In the genomic region with DNA sequence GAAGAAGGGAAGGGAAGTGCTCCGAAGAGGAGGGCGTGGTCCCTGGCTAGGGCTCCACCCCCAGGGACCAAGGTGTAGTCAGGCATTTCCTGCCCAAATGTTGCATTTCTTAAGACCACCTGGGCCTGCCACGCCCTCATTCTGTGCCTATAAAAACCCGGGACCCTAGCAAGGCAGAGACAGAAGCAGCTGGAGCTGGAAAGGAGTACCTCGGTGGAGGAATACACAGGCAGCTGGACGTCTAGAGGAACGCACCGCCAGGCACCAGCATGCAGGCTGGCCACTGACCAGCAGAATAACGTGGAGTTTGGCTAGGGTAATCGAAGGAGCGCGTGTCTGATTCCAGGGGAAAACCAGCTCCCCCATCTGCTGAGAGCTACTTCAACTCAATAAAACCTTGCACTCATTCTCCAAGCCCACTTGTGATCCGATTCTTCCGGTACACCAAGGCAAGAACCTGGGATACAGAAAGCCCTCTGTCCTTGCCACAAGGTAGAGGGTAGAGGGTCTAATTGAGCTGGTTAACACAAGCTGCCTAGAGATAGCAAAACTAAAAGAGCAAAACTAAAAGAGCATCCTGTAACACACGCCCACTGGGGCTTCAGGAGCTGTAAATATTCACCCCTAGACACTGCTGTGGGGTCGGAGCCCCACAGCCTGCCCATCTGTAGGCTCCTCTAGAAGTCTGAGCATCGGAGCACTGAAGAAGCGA, we compare ENCODE assay signal across 1 cellular context.
A peak's percentile ranks its signal among the peaks of the same experiment; 100 is the strongest.
TF ChIP-seq lines count a peak whose summit lies in the region.

No MANE protein-coding gene starts in this region.

TF ChIP-seq in HepG2, 621 proteins besides CTCF, POLR2A, EP300 and RAD21 (continued from another document and continues in another):
- TF ChIP-seq ZNF570 (CRISPR knock-in tag; IDR thresholded peaks at IDR 0.05; ENCODE audit: borderline replicate concordance) (no peak), ZNF256 (CRISPR knock-in tag; conservative IDR thresholded peaks at IDR 0.05) (no peak), ZNF713 (CRISPR knock-in tag; IDR thresholded peaks at IDR 0.05) (0 out of 2 replicates have a peak, but pooled peaks have one; percentile 28), MAF1 (CRISPR knock-in tag; IDR thresholded peaks at IDR 0.05; ENCODE audit: borderline replicate concordance) (no peak), ZSCAN31 (CRISPR knock-in tag; IDR thresholded peaks at IDR 0.05; ENCODE audit: low read depth) (peak; percentile 37; the same call in 1 of the 2 replicates), KLF9 (CRISPR knock-in tag; IDR thresholded peaks at IDR 0.05; ENCODE audit: low read depth) (peak; percentile 95), ARID2 (CRISPR knock-in tag; IDR thresholded peaks at IDR 0.05; ENCODE audit: borderline replicate concordance) (peak; percentile 49; the same call in 1 of the 2 replicates), YEATS2 (CRISPR knock-in tag; IDR thresholded peaks at IDR 0.05; ENCODE audit: borderline replicate concordance) (peak; percentile 32; the same call in 1 of the 2 replicates), SMARCC2 (IDR thresholded peaks at IDR 0.05) (no peak), ZNF678 (CRISPR knock-in tag; IDR thresholded peaks at IDR 0.05) (no peak), NCOA5 (CRISPR knock-in tag; IDR thresholded peaks at IDR 0.05) (no peak), ZFP36L1 (CRISPR knock-in tag; IDR thresholded peaks at IDR 0.05) (no peak), CREB1 (IDR thresholded peaks at IDR 0.05) (no peak), CREB1 (CRISPR knock-in tag; IDR thresholded peaks at IDR 0.05) (no peak), FOXA1 (IDR thresholded peaks at IDR 0.05) (no peak), FOXA1 (CRISPR knock-in tag; IDR thresholded peaks at IDR 0.05) (no peak), ZNF737 (CRISPR knock-in tag; IDR thresholded peaks at IDR 0.05; ENCODE audit: borderline replicate concordance) (no peak), ONECUT2 (CRISPR knock-in tag; IDR thresholded peaks at IDR 0.05) (no peak), SP1 (IDR thresholded peaks at IDR 0.05) (no peak), SP1 (CRISPR knock-in tag; IDR thresholded peaks at IDR 0.05) (peak; percentile 82), ZNF879 (CRISPR knock-in tag; IDR thresholded peaks at IDR 0.05) (no peak), ZFP36 (IDR thresholded peaks at IDR 0.05; ENCODE audit: borderline replicate concordance, low read depth, low read length, partially characterized antibody) (no peak), MAZ (IDR thresholded peaks at IDR 0.05; ENCODE audit: borderline replicate concordance, low read depth, low read length) (no peak), MAZ (CRISPR knock-in tag; IDR thresholded peaks at IDR 0.05; ENCODE audit: low read depth) (0 out of 2 replicates have a peak, but pooled peaks have one; percentile 43), XBP1 (CRISPR knock-in tag; IDR thresholded peaks at IDR 0.05) (no peak), KMT2B (CRISPR knock-in tag; IDR thresholded peaks at IDR 0.05) (no peak), ZNF33B (CRISPR knock-in tag; IDR thresholded peaks at IDR 0.05) (peak; percentile 91), ZNF652 (CRISPR knock-in tag; IDR thresholded peaks at IDR 0.05; ENCODE audit: borderline replicate concordance, low read depth) (no peak), PTBP1 (IDR thresholded peaks at IDR 0.05; ENCODE audit: low read depth, low read length, poor library complexity, severe bottlenecking) (no peak), SRSF9 (IDR thresholded peaks at IDR 0.05; ENCODE audit: borderline replicate concordance, insufficient read depth, low read depth, low read length, poor library complexity, severe bottlenecking) (no peak), SOX6 (IDR thresholded peaks at IDR 0.05) (no peak), SOX6 (CRISPR knock-in tag; IDR thresholded peaks at IDR 0.05) (peak; percentile 66), NFE2 (CRISPR knock-in tag; IDR thresholded peaks at IDR 0.05) (no peak), ZFP1 (CRISPR knock-in tag; IDR thresholded peaks at IDR 0.05) (no peak), ESRRA (CRISPR knock-in tag; IDR thresholded peaks at IDR 0.05; ENCODE audit: low read depth) (no peak), HMGA1 (CRISPR knock-in tag; conservative IDR thresholded peaks at IDR 0.05) (no peak), ZNF747 (CRISPR knock-in tag; IDR thresholded peaks at IDR 0.05; ENCODE audit: borderline replicate concordance) (no peak), NKX3-1 (CRISPR knock-in tag; IDR thresholded peaks at IDR 0.05) (no peak), BHLHE40 (IDR thresholded peaks at IDR 0.05; ENCODE audit: low read length) (no peak), GTF3A (CRISPR knock-in tag; conservative IDR thresholded peaks at IDR 0.05) (no peak), ZNF160 (CRISPR knock-in tag; IDR thresholded peaks at IDR 0.05) (0 out of 2 replicates have a peak, but pooled peaks have one; percentile 81), HDAC6 (IDR thresholded peaks at IDR 0.05; ENCODE audit: low read depth, low read length) (no peak), ZNF510 (CRISPR knock-in tag; IDR thresholded peaks at IDR 0.05; ENCODE audit: low read depth) (no peak; the same call in 1 of the 2 replicates), TCF12 (IDR thresholded peaks at IDR 0.05) (no peak), TCF12 (CRISPR knock-in tag; IDR thresholded peaks at IDR 0.05) (no peak), ZNF343 (CRISPR knock-in tag; IDR thresholded peaks at IDR 0.05) (no peak; the same call in 1 of the 2 replicates), ZNF629 (CRISPR knock-in tag; conservative IDR thresholded peaks at IDR 0.05) (no peak; the same call in 1 of the 2 replicates), ZNF670 (CRISPR knock-in tag; IDR thresholded peaks at IDR 0.05; ENCODE audit: borderline replicate concordance) (no peak; the same call in 1 of the 2 replicates)
- TF ChIP-seq, protein P1, sequence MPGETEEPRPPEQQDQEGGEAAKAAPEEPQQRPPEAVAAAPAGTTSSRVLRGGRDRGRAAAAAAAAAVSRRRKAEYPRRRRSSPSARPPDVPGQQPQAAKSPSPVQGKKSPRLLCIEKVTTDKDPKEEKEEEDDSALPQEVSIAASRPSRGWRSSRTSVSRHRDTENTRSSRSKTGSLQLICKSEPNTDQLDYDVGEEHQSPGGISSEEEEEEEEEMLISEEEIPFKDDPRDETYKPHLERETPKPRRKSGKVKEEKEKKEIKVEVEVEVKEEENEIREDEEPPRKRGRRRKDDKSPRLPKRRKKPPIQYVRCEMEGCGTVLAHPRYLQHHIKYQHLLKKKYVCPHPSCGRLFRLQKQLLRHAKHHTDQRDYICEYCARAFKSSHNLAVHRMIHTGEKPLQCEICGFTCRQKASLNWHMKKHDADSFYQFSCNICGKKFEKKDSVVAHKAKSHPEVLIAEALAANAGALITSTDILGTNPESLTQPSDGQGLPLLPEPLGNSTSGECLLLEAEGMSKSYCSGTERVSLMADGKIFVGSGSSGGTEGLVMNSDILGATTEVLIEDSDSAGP (CRISPR knock-in tag; IDR thresholded peaks at IDR 0.05; ENCODE audit: borderline replicate concordance): peak; percentile 99; the same call in 1 of the 2 replicates
- TF ChIP-seq, protein P2, sequence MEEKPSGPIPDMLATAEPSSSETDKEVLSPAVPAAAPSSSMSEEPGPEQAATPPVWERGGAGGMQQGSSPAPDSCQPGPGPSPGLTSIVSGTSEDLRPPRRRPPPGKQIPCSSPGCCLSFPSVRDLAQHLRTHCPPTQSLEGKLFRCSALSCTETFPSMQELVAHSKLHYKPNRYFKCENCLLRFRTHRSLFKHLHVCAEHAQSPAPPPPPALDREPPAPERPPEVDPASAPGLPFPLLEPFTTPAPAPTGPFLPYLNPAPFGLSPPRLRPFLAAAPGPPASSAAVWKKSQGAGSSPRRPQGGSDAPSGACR (CRISPR knock-in tag; IDR thresholded peaks at IDR 0.05): no peak; the same call in 1 of the 2 replicates
- TF ChIP-seq, protein P3, sequence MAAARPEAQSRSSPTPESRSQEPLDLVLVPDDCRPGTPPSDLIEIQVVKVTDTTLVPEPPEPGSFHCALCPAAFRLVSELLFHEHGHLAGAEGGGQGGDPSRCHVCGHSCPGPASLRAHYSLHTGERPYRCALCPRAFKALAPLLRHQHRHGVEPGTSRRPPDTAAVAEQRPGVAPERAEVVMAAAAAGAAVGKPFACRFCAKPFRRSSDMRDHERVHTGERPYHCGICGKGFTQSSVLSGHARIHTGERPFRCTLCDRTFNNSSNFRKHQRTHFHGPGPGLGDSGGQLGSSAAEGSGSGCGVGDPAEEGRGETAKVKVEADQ (CRISPR knock-in tag; IDR thresholded peaks at IDR 0.05; ENCODE audit: borderline replicate concordance): peak; percentile 93
- TF ChIP-seq, protein P4, sequence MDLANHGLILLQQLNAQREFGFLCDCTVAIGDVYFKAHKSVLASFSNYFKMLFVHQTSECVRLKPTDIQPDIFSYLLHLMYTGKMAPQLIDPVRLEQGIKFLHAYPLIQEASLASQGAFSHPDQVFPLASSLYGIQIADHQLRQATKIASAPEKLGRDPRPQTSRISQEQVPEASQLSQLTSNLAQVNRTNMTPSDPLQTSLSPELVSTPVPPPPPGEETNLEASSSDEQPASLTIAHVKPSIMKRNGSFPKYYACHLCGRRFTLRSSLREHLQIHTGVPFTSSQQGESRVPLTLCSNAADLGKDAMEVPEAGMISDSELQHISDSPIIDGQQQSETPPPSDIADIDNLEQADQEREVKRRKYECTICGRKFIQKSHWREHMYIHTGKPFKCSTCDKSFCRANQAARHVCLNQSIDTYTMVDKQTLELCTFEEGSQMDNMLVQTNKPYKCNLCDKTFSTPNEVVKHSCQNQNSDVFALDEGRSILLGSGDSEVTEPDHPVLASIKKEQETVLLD (CRISPR knock-in tag; IDR thresholded peaks at IDR 0.05; ENCODE audit: low read depth): no peak
- TF ChIP-seq, protein P5, sequence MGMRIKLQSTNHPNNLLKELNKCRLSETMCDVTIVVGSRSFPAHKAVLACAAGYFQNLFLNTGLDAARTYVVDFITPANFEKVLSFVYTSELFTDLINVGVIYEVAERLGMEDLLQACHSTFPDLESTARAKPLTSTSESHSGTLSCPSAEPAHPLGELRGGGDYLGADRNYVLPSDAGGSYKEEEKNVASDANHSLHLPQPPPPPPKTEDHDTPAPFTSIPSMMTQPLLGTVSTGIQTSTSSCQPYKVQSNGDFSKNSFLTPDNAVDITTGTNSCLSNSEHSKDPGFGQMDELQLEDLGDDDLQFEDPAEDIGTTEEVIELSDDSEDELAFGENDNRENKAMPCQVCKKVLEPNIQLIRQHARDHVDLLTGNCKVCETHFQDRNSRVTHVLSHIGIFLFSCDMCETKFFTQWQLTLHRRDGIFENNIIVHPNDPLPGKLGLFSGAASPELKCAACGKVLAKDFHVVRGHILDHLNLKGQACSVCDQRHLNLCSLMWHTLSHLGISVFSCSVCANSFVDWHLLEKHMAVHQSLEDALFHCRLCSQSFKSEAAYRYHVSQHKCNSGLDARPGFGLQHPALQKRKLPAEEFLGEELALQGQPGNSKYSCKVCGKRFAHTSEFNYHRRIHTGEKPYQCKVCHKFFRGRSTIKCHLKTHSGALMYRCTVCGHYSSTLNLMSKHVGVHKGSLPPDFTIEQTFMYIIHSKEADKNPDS (CRISPR knock-in tag; IDR thresholded peaks at IDR 0.05): no peak
- TF ChIP-seq, protein P6, sequence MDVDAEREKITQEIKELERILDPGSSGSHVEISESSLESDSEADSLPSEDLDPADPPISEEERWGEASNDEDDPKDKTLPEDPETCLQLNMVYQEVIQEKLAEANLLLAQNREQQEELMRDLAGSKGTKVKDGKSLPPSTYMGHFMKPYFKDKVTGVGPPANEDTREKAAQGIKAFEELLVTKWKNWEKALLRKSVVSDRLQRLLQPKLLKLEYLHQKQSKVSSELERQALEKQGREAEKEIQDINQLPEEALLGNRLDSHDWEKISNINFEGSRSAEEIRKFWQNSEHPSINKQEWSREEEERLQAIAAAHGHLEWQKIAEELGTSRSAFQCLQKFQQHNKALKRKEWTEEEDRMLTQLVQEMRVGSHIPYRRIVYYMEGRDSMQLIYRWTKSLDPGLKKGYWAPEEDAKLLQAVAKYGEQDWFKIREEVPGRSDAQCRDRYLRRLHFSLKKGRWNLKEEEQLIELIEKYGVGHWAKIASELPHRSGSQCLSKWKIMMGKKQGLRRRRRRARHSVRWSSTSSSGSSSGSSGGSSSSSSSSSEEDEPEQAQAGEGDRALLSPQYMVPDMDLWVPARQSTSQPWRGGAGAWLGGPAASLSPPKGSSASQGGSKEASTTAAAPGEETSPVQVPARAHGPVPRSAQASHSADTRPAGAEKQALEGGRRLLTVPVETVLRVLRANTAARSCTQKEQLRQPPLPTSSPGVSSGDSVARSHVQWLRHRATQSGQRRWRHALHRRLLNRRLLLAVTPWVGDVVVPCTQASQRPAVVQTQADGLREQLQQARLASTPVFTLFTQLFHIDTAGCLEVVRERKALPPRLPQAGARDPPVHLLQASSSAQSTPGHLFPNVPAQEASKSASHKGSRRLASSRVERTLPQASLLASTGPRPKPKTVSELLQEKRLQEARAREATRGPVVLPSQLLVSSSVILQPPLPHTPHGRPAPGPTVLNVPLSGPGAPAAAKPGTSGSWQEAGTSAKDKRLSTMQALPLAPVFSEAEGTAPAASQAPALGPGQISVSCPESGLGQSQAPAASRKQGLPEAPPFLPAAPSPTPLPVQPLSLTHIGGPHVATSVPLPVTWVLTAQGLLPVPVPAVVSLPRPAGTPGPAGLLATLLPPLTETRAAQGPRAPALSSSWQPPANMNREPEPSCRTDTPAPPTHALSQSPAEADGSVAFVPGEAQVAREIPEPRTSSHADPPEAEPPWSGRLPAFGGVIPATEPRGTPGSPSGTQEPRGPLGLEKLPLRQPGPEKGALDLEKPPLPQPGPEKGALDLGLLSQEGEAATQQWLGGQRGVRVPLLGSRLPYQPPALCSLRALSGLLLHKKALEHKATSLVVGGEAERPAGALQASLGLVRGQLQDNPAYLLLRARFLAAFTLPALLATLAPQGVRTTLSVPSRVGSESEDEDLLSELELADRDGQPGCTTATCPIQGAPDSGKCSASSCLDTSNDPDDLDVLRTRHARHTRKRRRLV (CRISPR knock-in tag; IDR thresholded peaks at IDR 0.05): no peak
- TF ChIP-seq, protein P7, sequence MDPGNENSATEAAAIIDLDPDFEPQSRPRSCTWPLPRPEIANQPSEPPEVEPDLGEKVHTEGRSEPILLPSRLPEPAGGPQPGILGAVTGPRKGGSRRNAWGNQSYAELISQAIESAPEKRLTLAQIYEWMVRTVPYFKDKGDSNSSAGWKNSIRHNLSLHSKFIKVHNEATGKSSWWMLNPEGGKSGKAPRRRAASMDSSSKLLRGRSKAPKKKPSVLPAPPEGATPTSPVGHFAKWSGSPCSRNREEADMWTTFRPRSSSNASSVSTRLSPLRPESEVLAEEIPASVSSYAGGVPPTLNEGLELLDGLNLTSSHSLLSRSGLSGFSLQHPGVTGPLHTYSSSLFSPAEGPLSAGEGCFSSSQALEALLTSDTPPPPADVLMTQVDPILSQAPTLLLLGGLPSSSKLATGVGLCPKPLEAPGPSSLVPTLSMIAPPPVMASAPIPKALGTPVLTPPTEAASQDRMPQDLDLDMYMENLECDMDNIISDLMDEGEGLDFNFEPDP (CRISPR knock-in tag; conservative IDR thresholded peaks at IDR 0.05): no peak
- TF ChIP-seq, protein P8, sequence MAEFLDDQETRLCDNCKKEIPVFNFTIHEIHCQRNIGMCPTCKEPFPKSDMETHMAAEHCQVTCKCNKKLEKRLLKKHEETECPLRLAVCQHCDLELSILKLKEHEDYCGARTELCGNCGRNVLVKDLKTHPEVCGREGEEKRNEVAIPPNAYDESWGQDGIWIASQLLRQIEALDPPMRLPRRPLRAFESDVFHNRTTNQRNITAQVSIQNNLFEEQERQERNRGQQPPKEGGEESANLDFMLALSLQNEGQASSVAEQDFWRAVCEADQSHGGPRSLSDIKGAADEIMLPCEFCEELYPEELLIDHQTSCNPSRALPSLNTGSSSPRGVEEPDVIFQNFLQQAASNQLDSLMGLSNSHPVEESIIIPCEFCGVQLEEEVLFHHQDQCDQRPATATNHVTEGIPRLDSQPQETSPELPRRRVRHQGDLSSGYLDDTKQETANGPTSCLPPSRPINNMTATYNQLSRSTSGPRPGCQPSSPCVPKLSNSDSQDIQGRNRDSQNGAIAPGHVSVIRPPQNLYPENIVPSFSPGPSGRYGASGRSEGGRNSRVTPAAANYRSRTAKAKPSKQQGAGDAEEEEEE (CRISPR knock-in tag; IDR thresholded peaks at IDR 0.05; ENCODE audit: borderline replicate concordance): no peak
